10 cellular contexts compared by ENCODE assay signal in genomic region chr15:67117356-67117755, GRCh38. TPM values are rescaled to one million over a fixed set of nuclear protein-coding genes. Genes with fewer than 3 reads are reported as not detected.
A peak's percentile ranks its signal among the peaks of the same experiment; 100 is the strongest.
DNase-seq lines count a peak whose midpoint lies in the region; ATAC-seq and TF ChIP-seq lines count a peak whose summit lies in the region.
"Had no signal": no experiment of that assay in that cellular context is flagged by ENCODE, and none has a peak within 500 bp of the region (broad histone marks: within the 10 kb centered on the region; RNA-seq: fewer than 3 reads in every experiment).

No MANE protein-coding gene starts in this region.

- H3K27ac Mint-ChIP-seq in activated naive CD8-positive, alpha-beta T cell treated with anti-CD3 and anti-CD28 coated beads, Interleukin-2, amount 50 U/mL, for 24 hours, result peak overlapping the region; percentile 78

- H3K4me1 ChIP-seq in right lobe of liver, result peaks cover 0 to 53% (median 13%) of the 10 kb centered on the region in 4 donors
- H3K4me1 ChIP-seq in uterus, result peaks cover 18 to 23% of the 10 kb centered on the region in 2 donors
- peaks cover 27% of the 10 kb centered on the region for H3K4me1 ChIP-seq in testis

- H3K27ac ChIP-seq in right lobe of liver (peak overlapping the region in 2 of 3 donors; percentile 13 to 20), uterus (peak overlapping the region; percentile 39 to 58), testis (no peak overlapping the region)

- DNase-seq in Right ventricle myocardium inferior (ENCODE audit: missing footprints), result no peak
- no peak for DNase-seq in cardiac septum (ENCODE audit: low spot score)
- no peak for DNase-seq in activated naive CD8-positive, alpha-beta T cell treated with anti-CD3 and anti-CD28 coated beads, Interleukin-2, amount 50 U/mL, for 24 hours
- DNase-seq in right lobe of liver, result no peak
- DNase-seq in uterus, result no peak
- DNase-seq in testis, result no peak
- DNase-seq in NCI-H1417 (lab: John Stamatoyannopoulos, UW), result no peak
- DNase-seq: C1 segment of cervical spinal cord; NK-92 treated with Interleukin-12 subunit alpha and Interleukin-12 subunit beta, amount 100 ng/mL, for 24 hours had no signal

- no peak overlapping the region for H3K4me3 Mint-ChIP-seq in activated naive CD8-positive, alpha-beta T cell treated with anti-CD3 and anti-CD28 coated beads, Interleukin-2, amount 50 U/mL, for 24 hours

- TF ChIP-seq POLR2A in right lobe of liver (IDR thresholded peaks at IDR 0.05) (no peak), uterus (IDR thresholded peaks at IDR 0.05) (no peak), testis (IDR thresholded peaks at IDR 0.05) (no peak)

- H3K27me3 Mint-ChIP-seq in activated naive CD8-positive, alpha-beta T cell treated with anti-CD3 and anti-CD28 coated beads, Interleukin-2, amount 50 U/mL, for 24 hours, result no peaks in the 10 kb centered on the region

- peaks cover 4% of the 10 kb centered on the region for H3K9me3 Mint-ChIP-seq in activated naive CD8-positive, alpha-beta T cell treated with anti-CD3 and anti-CD28 coated beads, Interleukin-2, amount 50 U/mL, for 24 hours

- H3K27me3 ChIP-seq in right lobe of liver (no peaks in the 10 kb centered on the region), uterus (no peaks in the 10 kb centered on the region), testis (no peaks in the 10 kb centered on the region)

- peak; percentile 24 for ATAC-seq in Right ventricle myocardium inferior
- no peak for ATAC-seq in activated naive CD8-positive, alpha-beta T cell treated with anti-CD3 and anti-CD28 coated beads, Interleukin-2, amount 50 U/mL, for 24 hours
- ATAC-seq in right lobe of liver, result peak in 2 of 4 donors; percentile 10 to 25
- no peak for ATAC-seq in GM21423 (IDR thresholded peaks at IDR 0.05; ENCODE audit: unreplicated experiment)

- H3K4me3 ChIP-seq in right lobe of liver (no peak overlapping the region), uterus (no peak overlapping the region), testis (no peak overlapping the region)

- intact Hi-C loops in Right ventricle myocardium inferior (cut with DNase I), result no loop called here
- intact Hi-C loops in cardiac septum (cut with DNase I), result no loop called here
- intact Hi-C loops in right lobe of liver (cut with DNase I), result no loop called here
- intact Hi-C loops in uterus (cut with DNase I; ENCODE audit: low total_unique reads), result no loop called here
- intact Hi-C loops in testis (cut with DNase I; ENCODE audit: low total_unique reads), result no loop called here

- H3K9me3 ChIP-seq in right lobe of liver (no peaks in the 10 kb centered on the region), uterus (no peaks in the 10 kb centered on the region), testis (no peaks in the 10 kb centered on the region)

- H3K36me3 ChIP-seq in right lobe of liver, result no peaks in the 10 kb centered on the region
- H3K36me3 ChIP-seq in uterus, result no peaks in the 10 kb centered on the region
- H3K36me3 ChIP-seq in testis (ENCODE audit: low read depth, missing control alignments), result no peaks in the 10 kb centered on the region

- 11% methylated on average over 4 of the region's 4 CpGs for WGBS in right lobe of liver (ENCODE audit: insufficient coverage, low coverage, low lambda C conversion rate, missing lambda C conversion rate)
- 58 to 71% methylated on average over 4 of the region's 4 CpGs for WGBS in testis, 2 donors

- peaks cover 96% of the 10 kb centered on the region for H3K4me1 Mint-ChIP-seq in activated naive CD8-positive, alpha-beta T cell treated with anti-CD3 and anti-CD28 coated beads, Interleukin-2, amount 50 U/mL, for 24 hours

- TF ChIP-seq CTCF in right lobe of liver (IDR thresholded peaks at IDR 0.05) (no peak), uterus (IDR thresholded peaks at IDR 0.05) (no peak), testis (IDR thresholded peaks at IDR 0.05) (no peak)

- H3K36me3 Mint-ChIP-seq in activated naive CD8-positive, alpha-beta T cell treated with anti-CD3 and anti-CD28 coated beads, Interleukin-2, amount 50 U/mL, for 24 hours (ENCODE audit: low read depth), result peaks cover 7% of the 10 kb centered on the region

RNA-seq across cellular contexts. Expression of gene SMAD3, which starts 52.0 kb away (rescaled TPM):
- total RNA-seq in Right ventricle myocardium inferior, result 18.0 TPM
- 18.4 TPM for total RNA-seq in cardiac septum
- total RNA-seq in right lobe of liver, result 10 to 100 TPM in 5 of 6 experiments, 1 to 10 TPM in 1; 9.2 to 34.0 (median 14.4) TPM
- 10 to 100 TPM; 14.3 to 66.9 (median 32.3) TPM for total RNA-seq in uterus
- total RNA-seq in testis, result 10 to 100 TPM; 18.7 to 31.6 TPM
- polyA plus RNA-seq in testis (ENCODE audit: insufficient read depth, low read depth, low replicate concordance), result 11.4 TPM

Comparison
In these comparisons a context has a peak if more than half of its experiments do, and no peak if none do; other contexts are left out.
1. H3K27ac ChIP-seq: peak in right lobe of liver (2 of 3) and uterus (2 of 2); none in testis (0 of 2).